ENCODE assay signal across 8 cellular contexts in genomic region chr3:128572644-128573105, GRCh38.
DNase-seq lines count a peak whose midpoint lies in the region; ATAC-seq, FAIRE-seq and TF ChIP-seq lines count a peak whose summit lies in the region.

No MANE protein-coding gene starts in this region.

- TF ChIP-seq EP300 in A549 (IDR thresholded peaks at IDR 0.05): no peak

- H3K4me2 ChIP-seq in A549 (no peak overlapping the region), keratinocyte (ENCODE audit: control insufficient read depth, extremely low read depth, insufficient read depth, low read depth, low read length) (no peak overlapping the region)

- dilution Hi-C loops in keratinocyte (cut with MboI; ENCODE audit: extremely low pct_ligation_motif_present, low sequenced_read_pairs): no loop called here

- peaks cover 36% of the 10 kb centered on the region for H3K27me3 ChIP-seq in keratinocyte (ENCODE audit: control insufficient read depth, extremely low read depth, insufficient read depth, low read length)

- TF ChIP-seq CTCF in A549 (IDR thresholded peaks at IDR 0.05) (no peak; the same call in 2 of the 3 replicates), VCaP (conservative IDR thresholded peaks at IDR 0.05) (peak; percentile 71), keratinocyte (optimal IDR thresholded peaks at IDR 0.05 in 1 of 3, IDR thresholded peaks at IDR 0.05 in 1 of 3, conservative IDR thresholded peaks at IDR 0.05 in 1 of 3; ENCODE audit: extremely low read depth in 1 of 3, insufficient read depth in 2 of 3, low read length in 3 of 3) (peak; percentile 39 to 74 (median 53))

- no peak overlapping the region for H2AFZ ChIP-seq in keratinocyte (ENCODE audit: control insufficient read depth, low read length)

- CTCF ChIA-PET in A549 (lab: Yijun Ruan, JAX): interaction anchor here (0.9 to 2.0 kb wide), 14 partner anchors 10 to 402 kb away, joined by 3 to 10 read pairs (median 4); no protein-coding TSS in a partner anchor

- DNase-seq in A549 (ENCODE audit: low read depth in 1 of 2, low spot score in 1 of 2) (peak; percentile 34 to 79), GM12892 (ENCODE audit: insufficient read length) (no peak), keratinocyte (ENCODE audit: low read depth, low spot score) (no peak), left cardiac atrium (no peak), NCI-H510A (lab: John Stamatoyannopoulos, UW) (no peak)

- no peaks in the 10 kb centered on the region for H3K36me3 ChIP-seq in keratinocyte (ENCODE audit: control insufficient read depth in 2 of 2, extremely low read depth in 1 of 2, insufficient read depth in 2 of 2, low read length in 2 of 2)

- POLR2A ChIA-PET in A549 (lab: Yijun Ruan, JAX): no interaction called here

- TF ChIP-seq POLR2A in A549 (IDR thresholded peaks at IDR 0.05; ENCODE audit: low read length) (no peak), GM12892 (IDR thresholded peaks at IDR 0.05; ENCODE audit: low read depth, low read length) (no peak)

- no peaks in the 10 kb centered on the region for H3K9me1 ChIP-seq in keratinocyte (ENCODE audit: control insufficient read depth, extremely low read depth, insufficient read depth, low read length)

- no peaks in the 10 kb centered on the region for H4K20me1 ChIP-seq in keratinocyte (ENCODE audit: control insufficient read depth, extremely low read depth, insufficient read depth, low read length)

- no peak overlapping the region for H3K9ac ChIP-seq in keratinocyte (ENCODE audit: control insufficient read depth, extremely low read depth, insufficient read depth, low read length)

- H3K9me3 ChIP-seq in A549 (no peaks in the 10 kb centered on the region), keratinocyte (ENCODE audit: control insufficient read depth, low read depth, low read length) (no peaks in the 10 kb centered on the region)

- FAIRE-seq in A549 (lab: Jason Lieb, UNC) (no peak), GM12892 (lab: Jason Lieb, UNC) (peak; percentile 51), keratinocyte (lab: Jason Lieb, UNC) (no peak)

- no peak for TF ChIP-seq RAD21 in A549 (conservative IDR thresholded peaks at IDR 0.05 in 1 of 2, IDR thresholded peaks at IDR 0.05 in 1 of 2)

- WGBS in A549 (ENCODE audit: missing lambda C conversion rate): 32% methylated on average over 5 of the region's 5 CpGs

- peak; percentile 87 to 91 for ATAC-seq in A549
- ATAC-seq in GM18861 (IDR thresholded peaks at IDR 0.05; ENCODE audit: unreplicated experiment): no peak
- ATAC-seq in left cardiac atrium: no peak
- no peak for ATAC-seq in HG03457 (IDR thresholded peaks at IDR 0.05; ENCODE audit: unreplicated experiment)

- no peaks in the 10 kb centered on the region for H3K79me2 ChIP-seq in keratinocyte (ENCODE audit: control insufficient read depth, insufficient read depth, low read length)

- H3K4me3 ChIP-seq in A549: no peak overlapping the region
- no peak overlapping the region for H3K4me3 ChIP-seq in keratinocyte (ENCODE audit: control insufficient read depth in 2 of 3, extremely low read depth in 1 of 3, insufficient read depth in 2 of 3, low read depth in 1 of 3, low read length in 3 of 3)

- intact Hi-C loops in left cardiac atrium (cut with DNase I): no loop called here

- no peaks in the 10 kb centered on the region for H3K4me1 ChIP-seq in A549
- no peaks in the 10 kb centered on the region for H3K4me1 ChIP-seq in keratinocyte (ENCODE audit: control insufficient read depth, extremely low read depth, insufficient read depth, low read length)

- no peak overlapping the region for H3K27ac ChIP-seq in A549
- no peak overlapping the region for H3K27ac ChIP-seq in VCaP
- H3K27ac ChIP-seq in keratinocyte (ENCODE audit: control insufficient read depth, insufficient read depth, low read length): no peak overlapping the region

TF ChIP-seq in A549, 52 proteins besides CTCF, POLR2A, EP300 and RAD21:
- no peak for TF ChIP-seq ZC3H11A (IDR thresholded peaks at IDR 0.05)
- TF ChIP-seq ZFP36 (IDR thresholded peaks at IDR 0.05; ENCODE audit: borderline replicate concordance, partially characterized antibody): peak; percentile 46

Comparison
In these comparisons a context has a peak if more than half of its experiments do, and no peak if none do; other contexts are left out.
1. ATAC-seq: peak in A549 (2 of 2); none in GM18861 (single experiment), left cardiac atrium (0 of 2) and HG03457 (single experiment).
2. DNase-seq: peak in A549 (2 of 2); none in GM12892 (single experiment), keratinocyte (single experiment), left cardiac atrium (single experiment) and NCI-H510A (single experiment).